ENCODE assay signal across 21 cellular contexts in the genomic region with DNA sequence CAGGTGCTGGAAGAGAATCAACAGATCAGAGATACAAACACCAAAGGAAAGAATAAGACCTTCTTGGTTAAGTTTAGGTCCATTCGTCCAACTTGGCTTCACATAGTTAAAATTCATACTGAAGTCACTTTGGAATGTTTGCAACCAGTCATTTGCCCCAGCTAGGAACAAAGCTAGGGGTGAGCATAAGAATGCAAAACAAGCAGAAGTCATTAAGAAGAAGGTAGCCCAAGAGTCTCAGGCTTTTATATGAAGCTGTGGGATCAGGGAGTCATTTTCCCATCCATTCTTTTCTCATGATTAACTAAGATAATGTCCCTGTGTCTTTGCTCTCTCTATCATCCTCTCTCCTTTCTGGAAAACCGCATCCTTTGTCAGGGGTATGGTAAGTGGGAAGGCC.
"Had no signal": no experiment of that assay in that cellular context is flagged by ENCODE, and none has a peak within 500 bp of the region (broad histone marks: within the 10 kb centered on the region; RNA-seq: fewer than 3 reads in every experiment).

No MANE protein-coding gene starts in this region.

- ATAC-seq: activated CD8-positive, alpha-beta memory T cell treated with anti-CD3 and anti-CD28 coated beads, Interleukin-2, amount 10 ng/mL, durations not matched to agents 7 days and 5 days had no signal

- H3K36me3 ChIP-seq: ascending aorta, Peyer's patch had no signal

- H3K9me3 ChIP-seq: ascending aorta, Peyer's patch had no signal

- H3K4me3 Mint-ChIP-seq: activated CD8-positive, alpha-beta memory T cell treated with anti-CD3 and anti-CD28 coated beads, Interleukin-2, amount 10 ng/mL, durations not matched to agents 7 days and 5 days; activated naive CD4-positive, alpha-beta T cell treated with anti-CD3 and anti-CD28 coated beads, Interleukin-2, amount 50 U/mL, for 24 hours; activated T-cell treated with anti-CD3 and anti-CD28 coated beads, Interleukin-2, amount 50 U/mL, for 24 hours; activated T-helper 1 cell treated with anti-CD3 and anti-CD28 coated beads, Interleukin-12 subunit alpha, Interleukin-12 subunit beta, Interleukin-2, Interleukin-4 antibody, amounts not matched to agents 30 ng/mL and 10 ng/mL and 1 ng/mL, durations not matched to agents 14 hours and 24 hours and 36 hours; T-helper 1 cell treated with Interleukin-12 subunit alpha and Interleukin-12 subunit beta and Interleukin-4 antibody, amounts not matched to agents 30 μg/mL and 1 μg/mL, for 36 hours had no signal

- H3K4me3 ChIP-seq: ascending aorta, Peyer's patch had no signal

- H3K9me3 Mint-ChIP-seq: activated naive CD4-positive, alpha-beta T cell treated with anti-CD3 and anti-CD28 coated beads, Interleukin-2, amount 50 U/mL, for 24 hours; activated T-cell treated with anti-CD3 and anti-CD28 coated beads, Interleukin-2, amount 50 U/mL, for 24 hours; activated T-helper 1 cell treated with anti-CD3 and anti-CD28 coated beads, Interleukin-12 subunit alpha, Interleukin-12 subunit beta, Interleukin-2, Interleukin-4 antibody, amounts not matched to agents 30 ng/mL and 10 ng/mL and 1 ng/mL, durations not matched to agents 14 hours and 24 hours and 36 hours; T-helper 1 cell treated with Interleukin-12 subunit alpha and Interleukin-12 subunit beta and Interleukin-4 antibody, amounts not matched to agents 30 μg/mL and 1 μg/mL, for 36 hours had no signal

- H3K4me1 ChIP-seq: ascending aorta, Peyer's patch had no signal

- H3K27me3 Mint-ChIP-seq: activated T-cell treated with anti-CD3 and anti-CD28 coated beads, Interleukin-2, amount 50 U/mL, for 24 hours had no signal

- H3K27ac Mint-ChIP-seq: activated CD8-positive, alpha-beta memory T cell treated with anti-CD3 and anti-CD28 coated beads, Interleukin-2, amount 10 ng/mL, durations not matched to agents 7 days and 5 days; activated naive CD4-positive, alpha-beta T cell treated with anti-CD3 and anti-CD28 coated beads, Interleukin-2, amount 50 U/mL, for 24 hours; activated T-cell treated with anti-CD3 and anti-CD28 coated beads, Interleukin-2, amount 50 U/mL, for 24 hours; activated T-helper 1 cell treated with anti-CD3 and anti-CD28 coated beads, Interleukin-12 subunit alpha, Interleukin-12 subunit beta, Interleukin-2, Interleukin-4 antibody, amounts not matched to agents 30 ng/mL and 10 ng/mL and 1 ng/mL, durations not matched to agents 14 hours and 24 hours and 36 hours; T-helper 1 cell treated with Interleukin-12 subunit alpha and Interleukin-12 subunit beta and Interleukin-4 antibody, amounts not matched to agents 30 μg/mL and 1 μg/mL, for 36 hours had no signal

- H3K27me3 ChIP-seq: ascending aorta, Peyer's patch had no signal

- H3K36me3 Mint-ChIP-seq: activated CD8-positive, alpha-beta memory T cell treated with anti-CD3 and anti-CD28 coated beads, Interleukin-2, amount 10 ng/mL, durations not matched to agents 7 days and 5 days; activated naive CD4-positive, alpha-beta T cell treated with anti-CD3 and anti-CD28 coated beads, Interleukin-2, amount 50 U/mL, for 24 hours had no signal

- H3K4me1 Mint-ChIP-seq: activated CD8-positive, alpha-beta memory T cell treated with anti-CD3 and anti-CD28 coated beads, Interleukin-2, amount 10 ng/mL, durations not matched to agents 7 days and 5 days; activated naive CD4-positive, alpha-beta T cell treated with anti-CD3 and anti-CD28 coated beads, Interleukin-2, amount 50 U/mL, for 24 hours had no signal

- DNase-seq: activated CD4-positive, alpha-beta T cell treated with anti-CD3 and anti-CD28 coated beads for 48 hours; activated CD4-positive, alpha-beta T cell treated with anti-CD3 and anti-CD28 coated beads, Interleukin-2, amount 50 U/mL, for 4 hours; activated CD4-positive, CD25-positive, alpha-beta regulatory T cell treated with anti-CD3 and anti-CD28 coated beads, Interleukin-2, amount 50 U/mL, for 72 hours; activated CD8-positive, alpha-beta memory T cell treated with anti-CD3 and anti-CD28 coated beads, Interleukin-2, amount 10 ng/mL, durations not matched to agents 7 days and 5 days; activated effector memory CD4-positive, alpha-beta T cell treated with Interleukin-2 at 50 U/mL for 16 hours; activated naive CD4-positive, alpha-beta T cell; activated T-cell treated with anti-CD3 and anti-CD28 coated beads, Interleukin-2, amount 50 U/mL, for 24 hours; cerebellar nuclear complex; Karpas-422; NCI-H1048; NCI-H146; NCI-H187 treated with DMSO at 0.1 percent for 48 hours; NCI-H2081 treated with DMSO at 0.1 percent for 48 hours; NCI-H446; NCI-H524; Peyer's patch; SHP77 had no signal

- H3K27ac ChIP-seq: ascending aorta, Peyer's patch had no signal
